Comparison of ENCODE assay signal across 16 cellular contexts in the genomic region with DNA sequence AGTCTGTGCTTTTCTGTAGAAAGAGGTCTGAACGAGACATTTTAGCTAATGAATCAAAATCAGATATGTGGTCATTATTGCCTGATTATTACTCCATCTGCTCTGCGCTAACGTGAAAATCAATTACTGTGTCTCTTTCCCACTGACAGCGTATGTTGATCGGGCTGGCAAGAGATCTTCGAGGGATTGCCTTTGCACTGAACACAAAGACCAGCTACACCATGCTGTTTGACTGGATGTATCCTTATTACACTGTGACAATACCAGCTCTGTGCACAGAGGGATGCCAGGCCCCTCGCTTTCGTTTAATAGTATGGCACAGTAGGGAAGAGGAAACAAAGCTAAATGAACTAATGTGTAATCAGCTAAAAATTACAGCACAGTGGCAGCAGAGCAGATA.
"Had no signal": no experiment of that assay in that cellular context is flagged by ENCODE, and none has a peak within 500 bp of the region (broad histone marks: within the 10 kb centered on the region; RNA-seq: fewer than 3 reads in every experiment).

No MANE protein-coding gene starts in this region.

- H3K27ac ChIP-seq: body of pancreas, neutrophil, tibial nerve had no signal

- H3K4me1 Mint-ChIP-seq: stimulated activated effector memory CD8-positive, alpha-beta T cell treated with anti-CD3 and anti-CD28 coated beads, Interleukin-12 subunit alpha, Interleukin-12 subunit beta, amount 100 ng/mL, for 72 hours had no signal

- H3K9me3 ChIP-seq: body of pancreas, neutrophil, tibial nerve had no signal

- ATAC-seq: activated naive CD4-positive, alpha-beta T cell treated with anti-CD3 and anti-CD28 coated beads, Interleukin-2, amount 50 U/mL, for 72 hours; activated T-cell treated with anti-CD3 and anti-CD28 coated beads, Interleukin-2, amount 50 U/mL, for 4 hours; body of pancreas; left ventricle myocardium superior; right cardiac atrium; stimulated activated effector memory CD8-positive, alpha-beta T cell treated with anti-CD3 and anti-CD28 coated beads, Interleukin-12 subunit alpha, Interleukin-12 subunit beta, amount 100 ng/mL, for 72 hours had no signal

- H3K27ac Mint-ChIP-seq: activated CD4-positive, alpha-beta memory T cell treated with anti-CD3 and anti-CD28 coated beads for 36 hours; activated naive CD4-positive, alpha-beta T cell treated with anti-CD3 and anti-CD28 coated beads, Interleukin-2, amount 50 U/mL, for 72 hours; dendritic cell treated with granulocyte-macrophage colony-stimulating factor and Interleukin-4, amounts not matched to agents 40 ng/mL and 50 ng/mL, for 4 days; stimulated activated effector memory CD8-positive, alpha-beta T cell treated with anti-CD3 and anti-CD28 coated beads, Interleukin-12 subunit alpha, Interleukin-12 subunit beta, amount 100 ng/mL, for 72 hours had no signal

- H3K27me3 Mint-ChIP-seq: dendritic cell treated with granulocyte-macrophage colony-stimulating factor and Interleukin-4, amounts not matched to agents 40 ng/mL and 50 ng/mL, for 4 days had no signal

- DNase-seq: activated CD4-positive, alpha-beta memory T cell treated with anti-CD3 and anti-CD28 coated beads for 36 hours; activated effector memory CD4-positive, alpha-beta T cell treated with anti-CD3 and anti-CD28 coated beads, Interleukin-2, amount 50 U/mL, for 16 hours; activated T-cell treated with anti-CD3 and anti-CD28 coated beads, Interleukin-2, amount 50 U/mL, for 4 hours; amniotic stem cell; body of pancreas; erythroblast; hippocampal formation; left ventricle myocardium superior; posterior cingulate gyrus; right cardiac atrium had no signal

- H3K4me3 ChIP-seq: body of pancreas, smooth muscle cell, tibial nerve had no signal

- H3K4me1 ChIP-seq: tibial nerve had no signal

- H3K27me3 ChIP-seq: body of pancreas, neutrophil, tibial nerve had no signal

- H3K4me2 ChIP-seq: smooth muscle cell had no signal

- H3K36me3 ChIP-seq: neutrophil, tibial nerve had no signal

- H3K9me3 Mint-ChIP-seq: activated CD4-positive, alpha-beta memory T cell treated with anti-CD3 and anti-CD28 coated beads for 36 hours; activated naive CD4-positive, alpha-beta T cell treated with anti-CD3 and anti-CD28 coated beads, Interleukin-2, amount 50 U/mL, for 72 hours; activated T-cell treated with anti-CD3 and anti-CD28 coated beads, Interleukin-2, amount 50 U/mL, for 4 hours; dendritic cell treated with granulocyte-macrophage colony-stimulating factor and Interleukin-4, amounts not matched to agents 40 ng/mL and 50 ng/mL, for 4 days; stimulated activated effector memory CD8-positive, alpha-beta T cell treated with anti-CD3 and anti-CD28 coated beads, Interleukin-12 subunit alpha, Interleukin-12 subunit beta, amount 100 ng/mL, for 72 hours had no signal

- H3K36me3 Mint-ChIP-seq: activated CD4-positive, alpha-beta memory T cell treated with anti-CD3 and anti-CD28 coated beads for 36 hours; activated naive CD4-positive, alpha-beta T cell treated with anti-CD3 and anti-CD28 coated beads, Interleukin-2, amount 50 U/mL, for 72 hours; stimulated activated effector memory CD8-positive, alpha-beta T cell treated with anti-CD3 and anti-CD28 coated beads, Interleukin-12 subunit alpha, Interleukin-12 subunit beta, amount 100 ng/mL, for 72 hours had no signal

- H3K4me3 Mint-ChIP-seq: activated CD4-positive, alpha-beta memory T cell treated with anti-CD3 and anti-CD28 coated beads for 36 hours; activated T-cell treated with anti-CD3 and anti-CD28 coated beads, Interleukin-2, amount 50 U/mL, for 4 hours; dendritic cell treated with granulocyte-macrophage colony-stimulating factor and Interleukin-4, amounts not matched to agents 40 ng/mL and 50 ng/mL, for 4 days; stimulated activated effector memory CD8-positive, alpha-beta T cell treated with anti-CD3 and anti-CD28 coated beads, Interleukin-12 subunit alpha, Interleukin-12 subunit beta, amount 100 ng/mL, for 72 hours had no signal
